20 cellular contexts compared by ENCODE assay signal in the genomic region with DNA sequence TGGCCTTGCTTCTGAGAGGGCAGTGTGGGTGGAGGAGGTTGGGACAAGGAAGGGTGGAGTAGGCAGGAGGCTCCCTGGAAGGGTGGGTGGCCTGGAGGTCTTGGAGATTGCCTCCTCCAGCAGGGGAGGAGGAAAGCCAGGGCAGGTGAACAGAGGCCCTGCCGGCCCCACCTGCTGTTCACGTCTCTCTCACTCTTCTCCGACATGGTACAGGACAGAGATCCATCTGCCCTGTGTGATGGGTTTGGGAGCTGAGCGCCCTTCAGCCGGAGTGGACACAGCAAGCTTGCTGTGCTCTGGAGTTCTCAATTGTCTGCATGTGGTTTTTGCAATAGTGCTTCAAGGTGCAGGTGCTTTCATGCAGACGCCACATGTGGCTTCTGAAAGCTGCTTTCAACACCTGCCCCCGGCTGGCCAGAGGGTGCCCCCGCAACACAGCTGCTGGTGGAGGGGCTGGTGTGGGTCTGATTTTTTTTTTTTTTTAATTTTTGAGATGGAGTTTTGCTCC.
DNase-seq lines count a peak whose midpoint lies in the region; ATAC-seq and TF ChIP-seq lines count a peak whose summit lies in the region.
"Had no signal": no experiment of that assay in that cellular context is flagged by ENCODE, and none has a peak within 500 bp of the region (broad histone marks: within the 10 kb centered on the region; RNA-seq: fewer than 3 reads in every experiment).

No MANE protein-coding gene starts in this region.

- H3K4me2 ChIP-seq in DND-41 (ENCODE audit: insufficient read depth, low read length) (no peak overlapping the region), neural progenitor cell (no peak overlapping the region)
- H3K4me2 ChIP-seq: BLaER1 treated with 17β-estradiol and CSF1 and Interleukin-3, amounts not matched to agents 10 nM and 100 nM had no signal

- intact Hi-C loops in uterus (cut with DNase I; ENCODE audit: low total_unique reads) = no loop called here

- peaks cover 4% of the 10 kb centered on the region; the same call in 1 of the 2 replicates for H4K20me1 ChIP-seq in DND-41 (ENCODE audit: insufficient read depth, low read length)
- no peaks in the 10 kb centered on the region for H4K20me1 ChIP-seq in neural progenitor cell (ENCODE audit: low read depth)

- H3K27ac ChIP-seq in DND-41 (ENCODE audit: low read length) (no peak overlapping the region), neural progenitor cell (no peak overlapping the region), uterus (no peak overlapping the region)
- H3K27ac ChIP-seq: BLaER1 treated with 17β-estradiol and CSF1 and Interleukin-3, amounts not matched to agents 10 nM and 100 nM; body of pancreas; prostate gland had no signal

- peak; percentile 11 for DNase-seq in NCI-H2107 (lab: John Stamatoyannopoulos, UW)
- no peak for DNase-seq in NCI-H2107 treated with DMSO at 0.1 percent for 48 hours (lab: John Stamatoyannopoulos, UW; ENCODE audit: unreplicated experiment)
- DNase-seq in DND-41 = peak; percentile 20
- DNase-seq in T-helper 17 cell = no peak
- no peak for DNase-seq in neural progenitor cell (ENCODE audit: low spot score)
- no peak for DNase-seq in stimulated activated CD4-positive, alpha-beta T cell treated with anti-CD3 and anti-CD28 coated beads, Interleukin-12 subunit alpha, Interleukin-12 subunit beta, amount 100 ng/mL, for 4 hours
- no peak for DNase-seq in dermis blood vessel endothelial cell
- DNase-seq in uterus = no peak
- DNase-seq: activated CD4-positive, alpha-beta T cell treated with anti-CD3 and anti-CD28 coated beads for 1 hour; activated naive CD4-positive, alpha-beta T cell treated with anti-CD3 and anti-CD28 coated beads, Interleukin-2, amount 50 U/mL, for 16 hours; NCI-H1436 treated with DMSO at 0.1 percent for 48 hours; NCI-H446 treated with DMSO at 0.1 percent for 48 hours; SHP77 treated with DMSO at 0.1 percent for 48 hours; trophoblast cell had no signal

- no peaks in the 10 kb centered on the region for H3K9me3 Mint-ChIP-seq in neural progenitor cell
- H3K9me3 Mint-ChIP-seq: dendritic cell treated with granulocyte-macrophage colony-stimulating factor and Interleukin-4, amounts not matched to agents 40 ng/mL and 50 ng/mL, for 4 days had no signal

- H3K36me3 ChIP-seq in DND-41 (ENCODE audit: insufficient read depth, low read length) (no peaks in the 10 kb centered on the region), neural progenitor cell (no peaks in the 10 kb centered on the region), uterus (no peaks in the 10 kb centered on the region)
- H3K36me3 ChIP-seq: HAP-1, prostate gland had no signal

- no peak for ATAC-seq in DND-41 (ENCODE audit: insufficient read depth, low read depth)
- ATAC-seq in T-helper 17 cell = no peak
- ATAC-seq: body of pancreas had no signal

- H3K79me2 ChIP-seq in DND-41 (ENCODE audit: insufficient read depth, low read length) (no peaks in the 10 kb centered on the region), neural progenitor cell (ENCODE audit: low read depth) (no peaks in the 10 kb centered on the region)

- no peaks in the 10 kb centered on the region for H3K27me3 Mint-ChIP-seq in T-helper 17 cell
- peaks cover 6% of the 10 kb centered on the region for H3K27me3 Mint-ChIP-seq in neural progenitor cell (ENCODE audit: insufficient read depth, low read depth)

- H3K27ac Mint-ChIP-seq in T-helper 17 cell = peak overlapping the region; percentile 39
- peak overlapping the region; percentile 37 for H3K27ac Mint-ChIP-seq in neural progenitor cell
- H3K27ac Mint-ChIP-seq: dendritic cell treated with granulocyte-macrophage colony-stimulating factor and Interleukin-4, amounts not matched to agents 40 ng/mL and 50 ng/mL, for 4 days had no signal

- H3K36me3 Mint-ChIP-seq in T-helper 17 cell (ENCODE audit: low read depth) (peaks cover 6% of the 10 kb centered on the region), neural progenitor cell (no peaks in the 10 kb centered on the region)

- H2AFZ ChIP-seq in DND-41 (ENCODE audit: low read depth, low read length) (no peak overlapping the region), neural progenitor cell (replicated peaks) (no peak overlapping the region)

- H3K27me3 ChIP-seq in DND-41 (ENCODE audit: insufficient read depth, low read length, poor library complexity) = no peaks in the 10 kb centered on the region
- H3K27me3 ChIP-seq in neural progenitor cell = no peaks in the 10 kb centered on the region
- no peaks in the 10 kb centered on the region for H3K27me3 ChIP-seq in uterus
- H3K27me3 ChIP-seq: body of pancreas had no signal

- no peak for TF ChIP-seq POLR2A in uterus (IDR thresholded peaks at IDR 0.05)

- no peaks in the 10 kb centered on the region for H3K9me3 ChIP-seq in DND-41 (ENCODE audit: insufficient read depth, low read length, severe bottlenecking)
- no peaks in the 10 kb centered on the region for H3K9me3 ChIP-seq in T-helper 17 cell (ENCODE audit: control insufficient read depth, low read length, poor library complexity, severe bottlenecking)
- no peaks in the 10 kb centered on the region for H3K9me3 ChIP-seq in neural progenitor cell (ENCODE audit: low read depth)
- no peaks in the 10 kb centered on the region for H3K9me3 ChIP-seq in uterus
- H3K9me3 ChIP-seq: BLaER1 treated with 17β-estradiol and CSF1 and Interleukin-3, amounts not matched to agents 10 nM and 100 nM; body of pancreas; HAP-1; prostate gland had no signal

- H3K4me3 ChIP-seq in DND-41 (ENCODE audit: low read depth in 1 of 2, low read length in 2 of 2) (no peak overlapping the region), neural progenitor cell (no peak overlapping the region), uterus (no peak overlapping the region)
- H3K4me3 ChIP-seq: BLaER1 treated with 17β-estradiol and CSF1 and Interleukin-3, amounts not matched to agents 10 nM and 100 nM; body of pancreas; HAP-1; lung; prostate gland had no signal

- no peaks in the 10 kb centered on the region for H3F3A ChIP-seq in neural progenitor cell (ENCODE audit: low read depth)

- H3K4me1 ChIP-seq in DND-41 (ENCODE audit: insufficient read depth, low read length) = no peaks in the 10 kb centered on the region
- no peaks in the 10 kb centered on the region for H3K4me1 ChIP-seq in neural progenitor cell
- no peaks in the 10 kb centered on the region for H3K4me1 ChIP-seq in uterus
- H3K4me1 ChIP-seq: body of pancreas, HAP-1, prostate gland had no signal

- H3K4me1 Mint-ChIP-seq in T-helper 17 cell (peaks cover 8% of the 10 kb centered on the region), neural progenitor cell (peaks cover 11% of the 10 kb centered on the region)

- H3K4me3 Mint-ChIP-seq in T-helper 17 cell = no peak overlapping the region
- H3K4me3 Mint-ChIP-seq in neural progenitor cell = no peak overlapping the region
- H3K4me3 Mint-ChIP-seq: dendritic cell treated with granulocyte-macrophage colony-stimulating factor and Interleukin-4, amounts not matched to agents 40 ng/mL and 50 ng/mL, for 4 days had no signal

- no peak overlapping the region for H3K9ac ChIP-seq in DND-41 (ENCODE audit: low read depth, low read length)
- no peak overlapping the region for H3K9ac ChIP-seq in neural progenitor cell
- H3K9ac ChIP-seq: BLaER1 treated with 17β-estradiol and CSF1 and Interleukin-3, amounts not matched to agents 10 nM and 100 nM had no signal

- TF ChIP-seq CTCF in DND-41 (IDR thresholded peaks at IDR 0.05; ENCODE audit: borderline replicate concordance, extremely low read depth, low read length, poor library complexity, severe bottlenecking) = no peak
- TF ChIP-seq CTCF in neural progenitor cell (IDR thresholded peaks at IDR 0.05) = no peak
- no peak for TF ChIP-seq CTCF in uterus (IDR thresholded peaks at IDR 0.05)

Comparison
In these comparisons a context has a peak if more than half of its experiments do, and no peak if none do; other contexts are left out.
1. DNase-seq: peak in NCI-H2107 (single experiment) and DND-41 (single experiment); none in NCI-H2107 treated with DMSO at 0.1 percent for 48 hours (single experiment), T-helper 17 cell (0 of 3), neural progenitor cell (single experiment), stimulated activated CD4-positive, alpha-beta T cell treated with anti-CD3 and anti-CD28 coated beads, Interleukin-12 subunit alpha, Interleukin-12 subunit beta, amount 100 ng/mL, for 4 hours (single experiment), dermis blood vessel endothelial cell (single experiment) and uterus (0 of 2).